Comparison of ENCODE assay signal across 17 cellular contexts in genomic region chr1:248808876-248809275, GRCh38. TPM values are rescaled to one million over a fixed set of nuclear protein-coding genes. Genes with fewer than 3 reads are reported as not detected.
DNase-seq lines count a peak whose midpoint lies in the region; ATAC-seq and TF ChIP-seq lines count a peak whose summit lies in the region.
"Had no signal": no experiment of that assay in that cellular context is flagged by ENCODE, and none has a peak within 500 bp of the region (broad histone marks: within the 10 kb centered on the region; RNA-seq: fewer than 3 reads in every experiment).

No MANE protein-coding gene starts in this region.

- TF ChIP-seq CTCF in CD8-positive, alpha-beta T cell (IDR thresholded peaks at IDR 0.05): no peak
- TF ChIP-seq CTCF in nephron progenitor cell (IDR thresholded peaks at IDR 0.05) (no peak), endothelial cell (IDR thresholded peaks at IDR 0.05; ENCODE audit: unreplicated experiment) (no peak)

- no peak for ATAC-seq in CD8-positive, alpha-beta T cell
- ATAC-seq: GM23338, HCT116 had no signal

- no peaks in the 10 kb centered on the region for H3K9me3 Mint-ChIP-seq in CD8-positive, alpha-beta T cell
- H3K9me3 Mint-ChIP-seq in nephron progenitor cell: peaks cover 11% of the 10 kb centered on the region
- H3K9me3 Mint-ChIP-seq in endothelial cell (ENCODE audit: unreplicated experiment): peaks cover 1% of the 10 kb centered on the region
- H3K9me3 Mint-ChIP-seq: CD8-positive, alpha-beta memory T cell had no signal

- peak overlapping the region; percentile 94; the same call in 1 of the 2 replicates for H3K4me2 ChIP-seq in BLaER1
- H3K4me2 ChIP-seq: GM23338 had no signal

- H3K9ac ChIP-seq in BLaER1: no peak overlapping the region

- H3K4me1 ChIP-seq in BLaER1: peaks cover 96% of the 10 kb centered on the region
- peaks cover 3% of the 10 kb centered on the region for H3K4me1 ChIP-seq in CD8-positive, alpha-beta T cell (ENCODE audit: insufficient read depth, low read length)

- H3K36me3 Mint-ChIP-seq in CD8-positive, alpha-beta T cell: peaks cover 28% of the 10 kb centered on the region
- peaks cover 19% of the 10 kb centered on the region for H3K36me3 Mint-ChIP-seq in nephron progenitor cell (ENCODE audit: low read depth)
- H3K36me3 Mint-ChIP-seq in endothelial cell (ENCODE audit: low read depth, unreplicated experiment): peaks cover 33% of the 10 kb centered on the region

- peaks cover under 1% of the 10 kb centered on the region for H3K27me3 Mint-ChIP-seq in CD8-positive, alpha-beta T cell (ENCODE audit: low read depth)
- H3K27me3 Mint-ChIP-seq in nephron progenitor cell (ENCODE audit: low read depth, poor library complexity): peaks cover 11% of the 10 kb centered on the region
- H3K27me3 Mint-ChIP-seq in endothelial cell (ENCODE audit: unreplicated experiment): peaks cover 22% of the 10 kb centered on the region
- H3K27me3 Mint-ChIP-seq: CD4-positive, CD25-positive, alpha-beta regulatory T cell had no signal

- H3K36me3 ChIP-seq in BLaER1: peaks cover 28% of the 10 kb centered on the region
- peaks cover 12% of the 10 kb centered on the region for H3K36me3 ChIP-seq in CD8-positive, alpha-beta T cell (ENCODE audit: insufficient read depth, low read length)

- POLR2A ChIA-PET in CD8-positive, alpha-beta T cell (lab: Charles Lee): no interaction called here

- H3K27ac Mint-ChIP-seq in CD8-positive, alpha-beta T cell: peak overlapping the region; percentile 30
- H3K27ac Mint-ChIP-seq in nephron progenitor cell (peak overlapping the region; percentile 78), endothelial cell (ENCODE audit: unreplicated experiment) (no peak overlapping the region)
- H3K27ac Mint-ChIP-seq: GM23338, H9 had no signal

- H4K20me1 ChIP-seq in BLaER1: no peaks in the 10 kb centered on the region

- no peaks in the 10 kb centered on the region for H3K27me3 ChIP-seq in BLaER1
- H3K27me3 ChIP-seq in CD8-positive, alpha-beta T cell (ENCODE audit: insufficient read depth, low read length): no peaks in the 10 kb centered on the region

- H3K9me3 ChIP-seq in BLaER1: no peaks in the 10 kb centered on the region; the same call in 1 of the 2 replicates
- H3K9me3 ChIP-seq in CD8-positive, alpha-beta T cell (ENCODE audit: low read length): no peaks in the 10 kb centered on the region

- H3K4me3 Mint-ChIP-seq in CD8-positive, alpha-beta T cell: no peak overlapping the region
- H3K4me3 Mint-ChIP-seq in nephron progenitor cell (no peak overlapping the region), endothelial cell (ENCODE audit: unreplicated experiment) (no peak overlapping the region)
- H3K4me3 Mint-ChIP-seq: CD4-positive, CD25-positive, alpha-beta regulatory T cell; CD8-positive, alpha-beta memory T cell; GM23338; H9 had no signal

- 0 out of 2 replicates have a peak overlapping the region, but pooled peaks have one; percentile 82 for H3K27ac ChIP-seq in BLaER1
- H3K27ac ChIP-seq in CD8-positive, alpha-beta T cell (ENCODE audit: low read depth, low read length): no peak overlapping the region
- H3K27ac ChIP-seq: C4-2B had no signal

- no peak for DNase-seq in CD8-positive, alpha-beta T cell
- DNase-seq in nephron progenitor cell: no peak
- no peak for DNase-seq in NK-92 treated with Interleukin-12 subunit alpha and Interleukin-12 subunit beta, amount 100 ng/mL, for 24 hours (lab: John Stamatoyannopoulos, UW)
- DNase-seq in endothelial cell (ENCODE audit: low spot score): no peak
- DNase-seq in NCI-H2081 (lab: John Stamatoyannopoulos, UW): no peak
- DNase-seq: CD4-positive, CD25-positive, alpha-beta regulatory T cell; CD8-positive, alpha-beta memory T cell; DMS 273 treated with DMSO at 0.1 percent for 48 hours; DMS79; GF-D8; H9 had no signal

- peaks cover 16% of the 10 kb centered on the region for H3K4me1 Mint-ChIP-seq in CD8-positive, alpha-beta T cell (ENCODE audit: low read depth)
- H3K4me1 Mint-ChIP-seq in nephron progenitor cell (peaks cover 4% of the 10 kb centered on the region), endothelial cell (ENCODE audit: unreplicated experiment) (peaks cover 11% of the 10 kb centered on the region)
- H3K4me1 Mint-ChIP-seq: GM23338 had no signal

- H3K4me3 ChIP-seq in BLaER1: no peak overlapping the region
- no peak overlapping the region for H3K4me3 ChIP-seq in CD8-positive, alpha-beta T cell (ENCODE audit: low read depth, low read length)
- H3K4me3 ChIP-seq: GM23338 had no signal

- CTCF ChIA-PET in CD8-positive, alpha-beta T cell (lab: Charles Lee): no interaction called here

- intact Hi-C loops in CD8-positive, alpha-beta T cell (cut with DNase I, micrococcal nuclease): no loop called here

RNA-seq across cellular contexts. Expression of gene SH3BP5L, which starts 16.8 kb away (rescaled TPM):
- total RNA-seq in CD8-positive, alpha-beta T cell: 10 to 100 TPM; 19.0 to 20.4 TPM
- 30.7 TPM for total RNA-seq in endothelial cell (ENCODE audit: unreplicated experiment)

RNA-seq across cellular contexts. Expression of gene ZNF672, which starts 29.1 kb away (rescaled TPM):
- total RNA-seq in CD8-positive, alpha-beta T cell: 10 to 100 TPM; 33.8 to 33.9 TPM
- total RNA-seq in endothelial cell (ENCODE audit: unreplicated experiment): 29.8 TPM

RNA-seq across cellular contexts. Expression of gene ZNF692, which starts 50.0 kb away (rescaled TPM):
- total RNA-seq in CD8-positive, alpha-beta T cell: 10 to 100 TPM; 18.7 to 19.2 TPM
- total RNA-seq in endothelial cell (ENCODE audit: unreplicated experiment): 26.8 TPM

RNA-seq across cellular contexts. Expression of gene LYPD8, which starts 53.3 kb away (rescaled TPM):
- not detected for total RNA-seq in CD8-positive, alpha-beta T cell
- not detected for total RNA-seq in endothelial cell (ENCODE audit: unreplicated experiment)
- total RNA-seq: A673; CD4-positive, CD25-positive, alpha-beta regulatory T cell; CD8-positive, alpha-beta memory T cell; G401; GM23338; H9 had no signal
